16 cellular contexts compared by ENCODE assay signal in the genomic region with DNA sequence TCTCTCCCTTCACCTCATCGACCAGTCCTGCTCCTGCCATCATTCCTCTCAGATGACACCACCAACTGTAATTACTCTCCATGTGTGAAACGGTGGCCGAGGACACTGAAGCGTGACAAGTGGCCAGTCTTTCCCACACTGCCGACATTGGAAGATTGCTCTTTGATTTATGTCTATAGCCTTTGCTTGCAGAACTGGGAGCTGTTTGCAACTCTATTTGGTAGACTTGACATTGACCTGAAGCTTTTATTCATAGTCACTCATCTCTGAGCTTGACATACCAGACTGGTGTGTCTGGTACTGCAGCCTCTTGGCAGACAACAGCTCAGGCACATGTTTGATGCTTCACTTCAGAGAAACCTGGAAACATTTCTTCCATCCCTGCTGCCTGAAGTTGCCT.
DNase-seq lines count a peak whose midpoint lies in the region; ATAC-seq, FAIRE-seq and TF ChIP-seq lines count a peak whose summit lies in the region.
"Had no signal": no experiment of that assay in that cellular context is flagged by ENCODE, and none has a peak within 500 bp of the region (broad histone marks: within the 10 kb centered on the region; RNA-seq: fewer than 3 reads in every experiment).

No MANE protein-coding gene starts in this region.

- no peak for TF ChIP-seq POLR2A in gastrocnemius medialis (IDR thresholded peaks at IDR 0.05)

- no peaks in the 10 kb centered on the region for H3K4me1 ChIP-seq in gastrocnemius medialis
- H3K4me1 ChIP-seq: transverse colon had no signal

- ATAC-seq in gastrocnemius medialis (no peak), HG03442 (IDR thresholded peaks at IDR 0.05; ENCODE audit: unreplicated experiment) (no peak)
- ATAC-seq: activated T-cell treated with anti-CD3 and anti-CD28 coated beads, Interleukin-2, amount 50 U/mL, for 72 hours; GM12878; right cardiac atrium had no signal

- no peaks in the 10 kb centered on the region for H3K27me3 ChIP-seq in gastrocnemius medialis
- H3K27me3 ChIP-seq: transverse colon had no signal

- H3K36me3 ChIP-seq in gastrocnemius medialis, result no peaks in the 10 kb centered on the region
- H3K36me3 ChIP-seq: transverse colon had no signal

- no peak overlapping the region for H3K27ac ChIP-seq in gastrocnemius medialis
- H3K27ac ChIP-seq: transverse colon had no signal

- intact Hi-C loops in gastrocnemius medialis (cut with DNase I; ENCODE audit: low total_unique reads), result no loop called here

- TF ChIP-seq CTCF in gastrocnemius medialis (IDR thresholded peaks at IDR 0.05 in 4 of 5, conservative IDR thresholded peaks at IDR 0.05 in 1 of 5), result no peak

- H3K4me3 ChIP-seq in gastrocnemius medialis, result no peak overlapping the region
- H3K4me3 ChIP-seq: GM12878, transverse colon had no signal

- in situ Hi-C loops in gastrocnemius medialis (cut with MboI; ENCODE audit: low sequenced_read_pairs in 4 of 4), result no loop called here

- FAIRE-seq in RCC 7860 (lab: Jason Lieb, UNC), result peak; percentile 97
- FAIRE-seq: GM12878 had no signal

- H3K9me3 ChIP-seq in gastrocnemius medialis, result no peaks in the 10 kb centered on the region
- H3K9me3 ChIP-seq: transverse colon had no signal

- DNase-seq in COLO668 (lab: John Stamatoyannopoulos, UW; ENCODE audit: unreplicated experiment) (peak; percentile 85), NCI-H1105 treated with DMSO at 0.1 percent for 48 hours (lab: John Stamatoyannopoulos, UW) (peak; percentile 57), RCC 7860 (ENCODE audit: low spot score) (peak; percentile 98), kidney tubule cell (ENCODE audit: low spot score) (peak; percentile 97), GDM1 (lab: John Stamatoyannopoulos, UW) (no peak), gastrocnemius medialis (no peak), foreskin melanocyte (no peak)
- DNase-seq: activated CD4-positive, alpha-beta T cell treated with anti-CD3 and anti-CD28 coated beads for 4 hours; activated T-cell treated with anti-CD3 and anti-CD28 coated beads, Interleukin-2, amount 50 U/mL, for 72 hours; NCI-H1694; OCI-M1; right cardiac atrium; stimulated activated CD4-positive, alpha-beta T cell treated with anti-CD3 and anti-CD28 coated beads, Interleukin-4, amount 100 ng/mL, for 1 hour; transverse colon had no signal

Comparison
In these comparisons a context has a peak if more than half of its experiments do, and no peak if none do; other contexts are left out.
1. DNase-seq: peak in COLO668 (single experiment), NCI-H1105 treated with DMSO at 0.1 percent for 48 hours (single experiment), RCC 7860 (single experiment) and kidney tubule cell (single experiment); none in GDM1 (single experiment), gastrocnemius medialis (0 of 2) and foreskin melanocyte (single experiment).